In genomic region chr1:71706030-71706671, GRCh38 we compare ENCODE assay signal across 18 cellular contexts.
DNase-seq lines count a peak whose midpoint lies in the region; ATAC-seq, FAIRE-seq and TF ChIP-seq lines count a peak whose summit lies in the region.
"Had no signal": no experiment of that assay in that cellular context is flagged by ENCODE, and none has a peak within 500 bp of the region (broad histone marks: within the 10 kb centered on the region; RNA-seq: fewer than 3 reads in every experiment).

No MANE protein-coding gene starts in this region.

- H3K27ac ChIP-seq in kidney (ENCODE audit: low read depth in 2 of 2, low read length in 2 of 2) = no peak overlapping the region
- H3K27ac ChIP-seq: Peyer's patch had no signal

- H3K36me3 ChIP-seq in kidney (ENCODE audit: control insufficient read depth in 1 of 2, insufficient read depth in 2 of 2, low read length in 2 of 2) = no peaks in the 10 kb centered on the region
- H3K36me3 ChIP-seq: Peyer's patch had no signal

- intact Hi-C loops in kidney (cut with DNase I) = no loop called here

- DNase-seq in AG10803 (ENCODE audit: low read depth) (peak; percentile 48), SK-N-DZ (ENCODE audit: low spot score) (peak; percentile 16), kidney (peak; percentile 34), GM19240 (ENCODE audit: insufficient read length, low spot score) (no peak), cortex of kidney (lab: John Stamatoyannopoulos, UW) (no peak), NCI-H187 (lab: John Stamatoyannopoulos, UW) (no peak), cerebellar cortex (ENCODE audit: low spot score) (no peak)
- DNase-seq: activated CD4-positive, alpha-beta T cell treated with anti-CD3 and anti-CD28 coated beads for 36 hours; CD4-positive, alpha-beta T cell; DMS153; left colon; NCI-H1417 treated with DMSO at 0.1 percent for 48 hours; NCI-H226; Peyer's patch; stimulated activated CD4-positive, alpha-beta T cell treated with anti-CD3 and anti-CD28 coated beads, Interleukin-4, amount 100 ng/mL, for 24 hours had no signal

- no peak overlapping the region for H3K9ac ChIP-seq in kidney (ENCODE audit: low read length in 2 of 2)

- TF ChIP-seq CTCF in AG10803 (conservative IDR thresholded peaks at IDR 0.05; ENCODE audit: low read length) = no peak; the same call in 1 of the 2 replicates
- no peak for TF ChIP-seq CTCF in kidney (IDR thresholded peaks at IDR 0.05; ENCODE audit: borderline replicate concordance, extremely low read depth, insufficient read depth)

- no peak overlapping the region for H3K4me3 ChIP-seq in AG10803 (ENCODE audit: low read length)
- no peak overlapping the region for H3K4me3 ChIP-seq in kidney (ENCODE audit: low read length in 2 of 2)
- H3K4me3 ChIP-seq: Peyer's patch, smooth muscle cell had no signal

- peaks cover 0 to 2% of the 10 kb centered on the region in 2 donors for H3K9me3 ChIP-seq in kidney (ENCODE audit: control insufficient read depth in 1 of 2, low read length in 2 of 2)
- H3K9me3 ChIP-seq: Peyer's patch had no signal

- peak; percentile 83 for ATAC-seq in HG03354 (IDR thresholded peaks at IDR 0.05; ENCODE audit: poor library complexity, severe bottlenecking, unreplicated experiment)
- ATAC-seq: activated CD4-positive, alpha-beta T cell treated with anti-CD3 and anti-CD28 coated beads for 36 hours; left colon had no signal

- no peaks in the 10 kb centered on the region for H3K4me1 ChIP-seq in kidney (ENCODE audit: control insufficient read depth in 1 of 2, insufficient read depth in 1 of 2, low read depth in 1 of 2, low read length in 2 of 2)
- H3K4me1 ChIP-seq: Peyer's patch had no signal

- FAIRE-seq in kidney (lab: Jason Lieb, UNC) = no peak
- FAIRE-seq: endothelial cell of umbilical vein had no signal

Comparison
In these comparisons a context has a peak if more than half of its experiments do, and no peak if none do; other contexts are left out.
1. DNase-seq: peak in AG10803 (single experiment), SK-N-DZ (single experiment) and kidney (single experiment); none in GM19240 (single experiment), cortex of kidney (single experiment), NCI-H187 (0 of 2) and cerebellar cortex (single experiment).